Comparison of ENCODE assay signal across 8 cellular contexts in the genomic region with DNA sequence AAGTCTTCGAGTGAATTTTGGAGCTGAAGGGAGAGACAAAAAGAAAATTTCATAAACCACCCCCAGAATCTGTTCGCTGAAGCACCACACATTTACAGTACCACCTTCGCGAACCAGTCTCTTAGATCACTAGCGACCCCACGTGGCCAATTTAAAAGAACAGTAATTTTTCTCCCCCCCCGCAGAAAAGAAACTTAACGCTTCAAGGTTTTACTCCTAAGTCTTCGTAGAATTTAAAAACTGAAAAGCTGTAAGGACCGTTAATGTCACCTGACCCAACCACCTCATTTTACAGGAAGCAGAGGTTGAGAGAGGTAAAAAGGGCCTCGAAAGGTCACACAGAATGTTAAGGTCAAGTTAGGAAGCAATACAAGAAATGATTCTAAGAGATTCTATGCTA.
DNase-seq lines count a peak whose midpoint lies in the region; ATAC-seq and TF ChIP-seq lines count a peak whose summit lies in the region.

No MANE protein-coding gene starts in this region.

- H3K27me3 ChIP-seq in HL-60 (ENCODE audit: insufficient read depth, poor library complexity, severe bottlenecking) (no peaks in the 10 kb centered on the region), mammary epithelial cell (ENCODE audit: insufficient read depth, low read length) (no peaks in the 10 kb centered on the region)

- peak; percentile 60 for DNase-seq in DMS53 (lab: John Stamatoyannopoulos, UW)
- peak; percentile 8 to 18 for DNase-seq in HL-60 (ENCODE audit: low read depth in 1 of 2, low spot score in 1 of 2)
- peak; percentile 12 for DNase-seq in T1000 (lab: John Stamatoyannopoulos, UW)
- no peak for DNase-seq in mammary epithelial cell
- no peak for DNase-seq in left lobe of liver (ENCODE audit: low spot score)
- DNase-seq in stimulated activated CD8-positive, alpha-beta memory T cell treated with anti-CD3 and anti-CD28 coated beads, Interleukin-2, amount 100 ng/mL, for 48 hours (ENCODE audit: low read depth in 2 of 2) = peak; percentile 12 to 20

- ATAC-seq in left lobe of liver = peak; percentile 76
- ATAC-seq in HG03439 (IDR thresholded peaks at IDR 0.05; ENCODE audit: unreplicated experiment) = no peak
- no peak for ATAC-seq in HG03457 (IDR thresholded peaks at IDR 0.05; ENCODE audit: unreplicated experiment)

- no TSS peak for BruUV-seq in mammary epithelial cell (replicated peaks; lab: Mats Ljungman, UMichigan)

- CTCF ChIA-PET in mammary epithelial cell (lab: Charles Lee; ENCODE audit: low non-redundant PET) = no interaction called here

- H4K20me1 ChIP-seq in mammary epithelial cell (ENCODE audit: insufficient read depth, low read length) = no peaks in the 10 kb centered on the region

- no peaks in the 10 kb centered on the region for H3K79me2 ChIP-seq in mammary epithelial cell (ENCODE audit: insufficient read depth, low read length)

- H2AFZ ChIP-seq in mammary epithelial cell (ENCODE audit: low read depth, low read length) = no peak overlapping the region

- dilution Hi-C loops in mammary epithelial cell (cut with HindIII; ENCODE audit: low sequenced_read_pairs) = no loop called here

- no peaks in the 10 kb centered on the region for H3K36me3 ChIP-seq in mammary epithelial cell (ENCODE audit: insufficient read depth, low read length)

- H3K9me3 ChIP-seq in mammary epithelial cell (replicated peaks; ENCODE audit: insufficient read depth, low read length) = no peaks in the 10 kb centered on the region

- H3K4me2 ChIP-seq in mammary epithelial cell (ENCODE audit: insufficient read depth, low read depth, low read length) = no peak overlapping the region

- no peak overlapping the region for H3K4me3 ChIP-seq in HL-60 (replicated peaks; ENCODE audit: insufficient read depth, low read length)
- H3K4me3 ChIP-seq in mammary epithelial cell (replicated peaks in 1 of 3; ENCODE audit: insufficient read depth in 1 of 3, low read depth in 2 of 3, low read length in 3 of 3) = no peak overlapping the region

- WGBS in mammary epithelial cell (ENCODE audit: low coverage, missing lambda C conversion rate) = 34% methylated on average over 4 of the region's 11 CpGs

- H3K9ac ChIP-seq in mammary epithelial cell (ENCODE audit: insufficient read depth, low read length) = no peak overlapping the region

- in situ Hi-C loops in mammary epithelial cell (cut with MboI; ENCODE audit: low sequenced_read_pairs in 2 of 2) = no loop called here

- H3K27ac ChIP-seq in HL-60 (replicated peaks) (no peak overlapping the region), mammary epithelial cell (ENCODE audit: insufficient read depth, low read depth, low read length) (no peak overlapping the region)

- TF ChIP-seq CTCF in HL-60 (IDR thresholded peaks at IDR 0.05; ENCODE audit: insufficient read depth, low read length) (no peak), mammary epithelial cell (conservative IDR thresholded peaks at IDR 0.05 in 1 of 2, IDR thresholded peaks at IDR 0.05 in 1 of 2; ENCODE audit: extremely low read depth in 1 of 2, insufficient read depth in 1 of 2, low read depth in 1 of 2, low read length in 2 of 2) (peak; percentile 40 to 54)

- H3K4me1 ChIP-seq in mammary epithelial cell (ENCODE audit: insufficient read depth, low read length) = no peaks in the 10 kb centered on the region

- intact Hi-C loops in mammary epithelial cell (cut with micrococcal nuclease) = loop anchor here (1.0 to 5.0 kb wide), 3 partner anchors 407 to 1034 kb away; no protein-coding TSS in a partner anchor

Comparison
In these comparisons a context has a peak if more than half of its experiments do, and no peak if none do; other contexts are left out.
1. DNase-seq: peak in DMS53 (single experiment), HL-60 (2 of 2), T1000 (single experiment) and stimulated activated CD8-positive, alpha-beta memory T cell treated with anti-CD3 and anti-CD28 coated beads, Interleukin-2, amount 100 ng/mL, for 48 hours (2 of 2); none in mammary epithelial cell (single experiment) and left lobe of liver (single experiment).